Comparison of ENCODE assay signal across 11 cellular contexts in genomic region chr9:33130961-33131360, GRCh38. TPM values are rescaled to one million over a fixed set of nuclear protein-coding genes. Genes with fewer than 3 reads are reported as not detected.
DNase-seq lines count a peak whose midpoint lies in the region; ATAC-seq, FAIRE-seq and TF ChIP-seq lines count a peak whose summit lies in the region.
"Had no signal": no experiment of that assay in that cellular context is flagged by ENCODE, and none has a peak within 500 bp of the region (broad histone marks: within the 10 kb centered on the region; RNA-seq: fewer than 3 reads in every experiment).

No MANE protein-coding gene starts in this region.

- H3K4me2 ChIP-seq in HepG2 (ENCODE audit: low read depth, low read length), result no peak overlapping the region

- CTCF ChIA-PET in HepG2 (lab: Yijun Ruan, JAX; ENCODE audit: low intra/inter-chr PET ratio, low total read pairs), result no interaction called here

- H2AFZ ChIP-seq in HepG2 (ENCODE audit: low read length), result no peak overlapping the region

- H3K4me1 ChIP-seq in liver (ENCODE audit: control insufficient read depth in 4 of 4, insufficient read depth in 4 of 4, low read length in 3 of 4), result peaks cover 24 to 63% (median 59%) of the 10 kb centered on the region in 4 donors
- H3K4me1 ChIP-seq in HepG2 (ENCODE audit: insufficient read depth, low read length), result peaks cover 22% of the 10 kb centered on the region
- H3K4me1 ChIP-seq in adipocyte (ENCODE audit: control insufficient read depth, insufficient read depth, low read length), result peaks cover 42% of the 10 kb centered on the region
- peaks cover 15% of the 10 kb centered on the region for H3K4me1 ChIP-seq in prostate gland (replicated peaks)

- intact Hi-C loops in HepG2 (cut with micrococcal nuclease; ENCODE audit: unreplicated experiment), result loop anchor here (5.0 kb wide), 1 partner anchor 36 kb away; the partner anchor contains the start of gene B4GALT1
- intact Hi-C loops in prostate gland (cut with DNase I), result no loop called here

- ATAC-seq in HepG2 (no peak), naive B cell (ENCODE audit: low read depth in 2 of 2) (no peak), GM18867 (IDR thresholded peaks at IDR 0.05; ENCODE audit: unreplicated experiment) (no peak)
- ATAC-seq: sciatic nerve had no signal

- H3K4me3 ChIP-seq in liver (ENCODE audit: low read depth in 1 of 3, low read length in 3 of 3) (no peak overlapping the region), HepG2 (replicated peaks in 1 of 3; ENCODE audit: insufficient read depth in 1 of 3, low read depth in 2 of 3, low read length in 3 of 3) (no peak overlapping the region), adipocyte (ENCODE audit: low read length) (no peak overlapping the region), prostate gland (no peak overlapping the region)

- H3K4me1 Mint-ChIP-seq in naive B cell, result peaks cover 71 to 85% (median 73%) of the 10 kb centered on the region in 3 donors

- H3K4me3 Mint-ChIP-seq in naive B cell, result peak overlapping the region in 1 of 8 donors; percentile 32
- H3K4me3 Mint-ChIP-seq: activated naive CD8-positive, alpha-beta T cell treated with anti-CD3 and anti-CD28 coated beads, Interleukin-2, amount 10 ng/mL, durations not matched to agents 7 days and 5 days; endodermal cell had no signal

- TF ChIP-seq CTCF in liver (IDR thresholded peaks at IDR 0.05; ENCODE audit: low read depth, low read length, missing input control) (no peak), HepG2 (CRISPR knock-in tag; IDR thresholded peaks at IDR 0.05) (no peak), prostate gland (IDR thresholded peaks at IDR 0.05) (no peak)

- H3K79me2 ChIP-seq in HepG2 (ENCODE audit: insufficient read depth, low read length), result peaks cover 3% of the 10 kb centered on the region

- no peaks in the 10 kb centered on the region for H3K9me3 ChIP-seq in liver (ENCODE audit: control insufficient read depth in 4 of 4, low read length in 3 of 4)
- H3K9me3 ChIP-seq in HepG2 (ENCODE audit: low read length), result no peaks in the 10 kb centered on the region
- no peaks in the 10 kb centered on the region for H3K9me3 ChIP-seq in adipocyte (ENCODE audit: control insufficient read depth, low read length)
- no peaks in the 10 kb centered on the region for H3K9me3 ChIP-seq in prostate gland

- POLR2A ChIA-PET in HepG2 (lab: Yijun Ruan, JAX), result no interaction called here

- no peak for TF ChIP-seq RAD21 in liver (IDR thresholded peaks at IDR 0.05)
- TF ChIP-seq RAD21 in HepG2 (CRISPR knock-in tag; IDR thresholded peaks at IDR 0.05), result no peak

- no peak for FAIRE-seq in HepG2 (lab: Jason Lieb, UNC)

- WGBS in liver, result 87% methylated on average over 3 of the region's 3 CpGs
- WGBS in HepG2 (ENCODE audit: low lambda C conversion rate), result 91% methylated on average over 3 of the region's 3 CpGs
- WGBS in prostate gland, result 89% methylated on average over 3 of the region's 3 CpGs

- BruUV-seq in HepG2 (replicated peaks; lab: Mats Ljungman, UMichigan), result no TSS peak

- no peak for DNase-seq in HepG2 (ENCODE audit: low spot score)
- DNase-seq in adipocyte (ENCODE audit: low read depth), result no peak
- no peak for DNase-seq in naive B cell
- no peak for DNase-seq in superior temporal gyrus (ENCODE audit: extremely low spot score)
- DNase-seq in prostate gland (ENCODE audit: low spot score), result no peak
- DNase-seq in GM19238 (ENCODE audit: insufficient read length, low spot score), result no peak
- DNase-seq: activated naive CD8-positive, alpha-beta T cell treated with anti-CD3 and anti-CD28 coated beads, Interleukin-2, amount 10 ng/mL, durations not matched to agents 7 days and 5 days; endodermal cell had no signal

- in situ Hi-C loops in HepG2 (cut with HindIII; ENCODE audit: extremely low pct_ligation_motif_present, low pct_unique_long_range_greater_than_20kb), result no loop called here

- H3K27ac ChIP-seq in liver (ENCODE audit: low read depth in 1 of 2, low read length in 2 of 2), result peak overlapping the region; percentile 64 to 71
- H3K27ac ChIP-seq in HepG2 (ENCODE audit: extremely low read length, insufficient read depth, low read length), result no peak overlapping the region
- peak overlapping the region in 1 of 2 donors; percentile 32 for H3K27ac ChIP-seq in prostate gland

- H3K36me3 ChIP-seq in liver (ENCODE audit: control insufficient read depth in 4 of 4, insufficient read depth in 3 of 4, low read depth in 1 of 4, low read length in 3 of 4), result peaks cover 8 to 52% (median 38%) of the 10 kb centered on the region in 4 donors
- peaks cover 23 to 72% of the 10 kb centered on the region in 2 experiments for H3K36me3 ChIP-seq in HepG2 (replicated peaks in 1 of 2; ENCODE audit: control insufficient read depth in 1 of 2, insufficient read depth in 2 of 2, low read length in 2 of 2)
- H3K36me3 ChIP-seq in adipocyte (ENCODE audit: control insufficient read depth, insufficient read depth, low read length, severe bottlenecking), result peaks cover 64% of the 10 kb centered on the region
- no peaks in the 10 kb centered on the region for H3K36me3 ChIP-seq in prostate gland

- H3K9ac ChIP-seq in liver (ENCODE audit: low read depth in 1 of 2, low read length in 2 of 2), result no peak overlapping the region
- H3K9ac ChIP-seq in HepG2 (ENCODE audit: insufficient read depth, low read depth, low read length), result no peak overlapping the region
- H3K9ac ChIP-seq in adipocyte (ENCODE audit: low read length), result peak overlapping the region; percentile 24

- TF ChIP-seq EP300 in HepG2 (IDR thresholded peaks at IDR 0.05; ENCODE audit: low read depth in 2 of 2, low read length in 2 of 2) (no peak), HepG2 (CRISPR knock-in tag; IDR thresholded peaks at IDR 0.05; ENCODE audit: borderline replicate concordance) (no peak)

- no peaks in the 10 kb centered on the region for H3K27me3 ChIP-seq in liver (ENCODE audit: control insufficient read depth in 4 of 4, insufficient read depth in 4 of 4, low read length in 3 of 4)
- no peaks in the 10 kb centered on the region for H3K27me3 ChIP-seq in HepG2 (ENCODE audit: control insufficient read depth in 1 of 2, insufficient read depth in 2 of 2, low read length in 2 of 2)
- H3K27me3 ChIP-seq in adipocyte (replicated peaks; ENCODE audit: control insufficient read depth, insufficient read depth, low read length), result no peaks in the 10 kb centered on the region
- H3K27me3 ChIP-seq in prostate gland (replicated peaks; ENCODE audit: insufficient read depth), result no peaks in the 10 kb centered on the region

- peaks cover 18% of the 10 kb centered on the region for H4K20me1 ChIP-seq in HepG2 (ENCODE audit: insufficient read depth, low read length)

- TF ChIP-seq POLR2A in HepG2 (IDR thresholded peaks at IDR 0.05; ENCODE audit: insufficient read depth in 1 of 2, low read depth in 2 of 2, low read length in 2 of 2) (no peak), prostate gland (IDR thresholded peaks at IDR 0.05) (no peak)

- peak overlapping the region in 5 of 6 donors; percentile 80 to 99 (median 96) for H3K27ac Mint-ChIP-seq in naive B cell
- H3K27ac Mint-ChIP-seq: activated naive CD8-positive, alpha-beta T cell treated with anti-CD3 and anti-CD28 coated beads, Interleukin-2, amount 10 ng/mL, durations not matched to agents 7 days and 5 days; endodermal cell had no signal

- H3K36me3 Mint-ChIP-seq in naive B cell, result peaks cover 7 to 37% of the 10 kb centered on the region in 2 donors

- H3K9me3 Mint-ChIP-seq in naive B cell, result no peaks in the 10 kb centered on the region
- H3K9me3 Mint-ChIP-seq: activated naive CD8-positive, alpha-beta T cell treated with anti-CD3 and anti-CD28 coated beads, Interleukin-2, amount 10 ng/mL, durations not matched to agents 7 days and 5 days had no signal

- H3K27me3 Mint-ChIP-seq in naive B cell, result no peaks in the 10 kb centered on the region
- H3K27me3 Mint-ChIP-seq: activated naive CD8-positive, alpha-beta T cell treated with anti-CD3 and anti-CD28 coated beads, Interleukin-2, amount 10 ng/mL, durations not matched to agents 7 days and 5 days had no signal

RNA-seq across cellular contexts. Expression of gene B4GALT1, which starts 36.2 kb away (rescaled TPM):
- total RNA-seq in liver (10 to 100 TPM; 27.3 to 58.1 TPM), HepG2 (2016; rRNA removed; fragmentation: Illumina TruSeq; extraction: Trizol) (15.7 TPM in 2 replicates), prostate gland (100 to 1,000 TPM; 153 to 185 TPM)
- polyA plus RNA-seq in liver (10 to 100 TPM; 25.9 to 59.8 TPM), HepG2 (2011; rRNA removed) (33.5 and 37.5 TPM in 2 replicates), naive B cell (ENCODE audit: low read depth in 6 of 6) (100 to 1,000 TPM in 1 of 6 donors, 10 to 100 TPM in 5; 30.4 to 112 (median 72.8) TPM)
- total RNA-seq in HepG2 (2016; cell fraction: cytosol; rRNA removed; fragmentation: Illumina TruSeq; extraction: Trizol; ENCODE audit: low read depth), result 3.3 and 3.4 TPM in 2 replicates
- 13.5 and 16.1 TPM in 2 replicates for total RNA-seq in HepG2 (2016; cell fraction: insoluble cytoplasmic fraction; rRNA removed; fragmentation: Illumina TruSeq; extraction: Trizol)
- total RNA-seq in HepG2 (2016; cell fraction: membrane; rRNA removed; fragmentation: Illumina TruSeq; extraction: Trizol), result 19.9 and 20.6 TPM in 2 replicates
- total RNA-seq in HepG2 (2016; cell fraction: nucleus; rRNA removed; fragmentation: Illumina TruSeq; extraction: Trizol), result 22.5 and 25.2 TPM in 2 replicates
- 35.6 and 46.0 TPM in 2 replicates for polyA plus RNA-seq in HepG2 (2011; cell fraction: cytosol; rRNA removed)
- polyA plus RNA-seq in HepG2 (2011; cell fraction: nucleus; rRNA removed), result 14.7 and 19.1 TPM in 2 replicates
- 57.7 and 61.1 TPM in 2 replicates for polyA plus RNA-seq in HepG2 (2012)
- polyA plus RNA-seq in HepG2 (2016; cell fraction: cytosol; fragmentation: Illumina TruSeq; extraction: Trizol; ENCODE audit: low read depth), result 5.0 and 5.4 TPM in 2 replicates
- polyA plus RNA-seq in HepG2 (2016; cell fraction: insoluble cytoplasmic fraction; fragmentation: Illumina TruSeq; extraction: Trizol; ENCODE audit: low read depth), result 21.1 and 25.1 TPM in 2 replicates
- polyA plus RNA-seq in HepG2 (2016; cell fraction: membrane; fragmentation: Illumina TruSeq; extraction: Trizol; ENCODE audit: low read depth), result 21.2 TPM in 2 replicates
- polyA plus RNA-seq in HepG2 (2016; cell fraction: nucleus; fragmentation: Illumina TruSeq; extraction: Trizol; ENCODE audit: insufficient read depth, low read depth), result 40.6 and 42.3 TPM in 2 replicates
- 78.3 and 316 TPM in 2 replicates for polyA minus RNA-seq in HepG2 (2011; rRNA and poly(A)+ RNA removed; ENCODE audit: low replicate concordance)
- 35.8 and 41.0 TPM in 2 replicates for polyA minus RNA-seq in HepG2 (2011; cell fraction: cytosol; rRNA and poly(A)+ RNA removed)
- 17.3 and 22.3 TPM in 2 replicates for polyA minus RNA-seq in HepG2 (2011; cell fraction: nucleus; rRNA and poly(A)+ RNA removed)

RNA-seq across cellular contexts. Expression of gene SMU1, which starts 54.5 kb away (rescaled TPM):
- 10 to 100 TPM; 12.3 to 14.2 TPM for total RNA-seq in liver
- polyA plus RNA-seq in liver, result 1 to 10 TPM; 5.3 to 6.7 TPM
- total RNA-seq in HepG2 (2016; rRNA removed; fragmentation: Illumina TruSeq; extraction: Trizol), result 36.6 and 51.5 TPM in 2 replicates
- 3.1 and 3.9 TPM in 2 replicates for total RNA-seq in HepG2 (2016; cell fraction: cytosol; rRNA removed; fragmentation: Illumina TruSeq; extraction: Trizol; ENCODE audit: low read depth)
- total RNA-seq in HepG2 (2016; cell fraction: insoluble cytoplasmic fraction; rRNA removed; fragmentation: Illumina TruSeq; extraction: Trizol), result 36.2 and 50.8 TPM in 2 replicates
- 8.5 and 9.5 TPM in 2 replicates for total RNA-seq in HepG2 (2016; cell fraction: membrane; rRNA removed; fragmentation: Illumina TruSeq; extraction: Trizol)
- total RNA-seq in HepG2 (2016; cell fraction: nucleus; rRNA removed; fragmentation: Illumina TruSeq; extraction: Trizol), result 17.2 and 19.0 TPM in 2 replicates
- polyA plus RNA-seq in HepG2 (2011; rRNA removed), result 12.4 and 12.9 TPM in 2 replicates
- 7.3 and 9.6 TPM in 2 replicates for polyA plus RNA-seq in HepG2 (2011; cell fraction: cytosol; rRNA removed)
- 4.2 and 5.2 TPM in 2 replicates for polyA plus RNA-seq in HepG2 (2011; cell fraction: nucleus; rRNA removed)
- 10.5 and 14.2 TPM in 2 replicates for polyA plus RNA-seq in HepG2 (2012)
- 1.4 and 1.8 TPM in 2 replicates for polyA plus RNA-seq in HepG2 (2016; cell fraction: cytosol; fragmentation: Illumina TruSeq; extraction: Trizol; ENCODE audit: low read depth)
- polyA plus RNA-seq in HepG2 (2016; cell fraction: insoluble cytoplasmic fraction; fragmentation: Illumina TruSeq; extraction: Trizol; ENCODE audit: low read depth), result 30.6 and 31.7 TPM in 2 replicates
- 2.9 and 3.4 TPM in 2 replicates for polyA plus RNA-seq in HepG2 (2016; cell fraction: membrane; fragmentation: Illumina TruSeq; extraction: Trizol; ENCODE audit: low read depth)
- polyA plus RNA-seq in HepG2 (2016; cell fraction: nucleus; fragmentation: Illumina TruSeq; extraction: Trizol; ENCODE audit: insufficient read depth, low read depth), result 15.2 TPM in 2 replicates
- 13.5 and 23.0 TPM in 2 replicates for polyA minus RNA-seq in HepG2 (2011; rRNA and poly(A)+ RNA removed; ENCODE audit: low replicate concordance)
- polyA minus RNA-seq in HepG2 (2011; cell fraction: cytosol; rRNA and poly(A)+ RNA removed), result 13.7 and 17.2 TPM in 2 replicates
- 13.6 and 16.0 TPM in 2 replicates for polyA minus RNA-seq in HepG2 (2011; cell fraction: nucleus; rRNA and poly(A)+ RNA removed)
- 10 to 100 TPM; 19.6 to 44.5 (median 25.8) TPM for polyA plus RNA-seq in naive B cell (ENCODE audit: low read depth in 6 of 6)
- 10 to 100 TPM; 18.4 to 19.1 TPM for total RNA-seq in prostate gland
